Comparison of ENCODE assay signal across 22 cellular contexts in the genomic region with DNA sequence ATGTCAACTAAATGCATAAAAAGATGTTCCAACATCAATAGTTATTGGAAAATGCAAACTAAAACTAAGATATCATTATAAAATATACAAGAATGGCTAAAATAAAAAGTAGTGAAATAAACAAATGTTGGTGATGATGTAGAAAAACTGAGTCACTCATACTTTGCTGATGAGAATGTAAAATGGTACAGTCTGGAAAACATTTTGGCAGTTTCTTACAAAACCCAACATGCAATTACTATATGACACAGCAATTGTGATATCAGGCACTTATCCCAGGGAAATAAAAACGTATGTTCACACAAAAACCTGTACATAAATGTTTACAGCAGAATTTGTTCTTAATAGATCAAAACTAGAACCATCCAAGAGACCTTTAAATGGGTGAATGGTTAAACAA.
"Had no signal": no experiment of that assay in that cellular context is flagged by ENCODE, and none has a peak within 500 bp of the region (broad histone marks: within the 10 kb centered on the region; RNA-seq: fewer than 3 reads in every experiment).

No MANE protein-coding gene starts in this region.

- H3K4me3 Mint-ChIP-seq: naive thymus-derived CD8-positive, alpha-beta T cell; stimulated activated memory B cell treated with anti-CD40 and anti-IgM and Interleukin-4, amounts not matched to agents 10 μg/mL and 1 μg/mL and 100 μg/mL, for 72 hours; stimulated activated naive CD8-positive, alpha-beta T cell treated with anti-CD3 and anti-CD28 coated beads, Interleukin-15, Interleukin-2, amounts not matched to agents 100 ng/mL and 50 ng/mL, for 24 hours had no signal

- H3K36me3 Mint-ChIP-seq: naive thymus-derived CD8-positive, alpha-beta T cell; stimulated activated memory B cell treated with anti-CD40 and anti-IgM and Interleukin-4, amounts not matched to agents 10 μg/mL and 1 μg/mL and 100 μg/mL, for 72 hours had no signal

- FAIRE-seq: endothelial cell of umbilical vein had no signal

- H3K4me3 ChIP-seq: colonic mucosa, hepatocyte, mucosa of descending colon, psoas muscle, right lobe of liver, spleen, tibial artery, upper lobe of left lung, uterus had no signal

- H3K27me3 Mint-ChIP-seq: stimulated activated memory B cell treated with anti-CD40 and anti-IgM and Interleukin-4, amounts not matched to agents 10 μg/mL and 1 μg/mL and 100 μg/mL, for 72 hours; stimulated activated naive CD8-positive, alpha-beta T cell treated with anti-CD3 and anti-CD28 coated beads, Interleukin-15, Interleukin-2, amounts not matched to agents 100 ng/mL and 50 ng/mL, for 24 hours had no signal

- DNase-seq: colonic mucosa; dermis blood vessel endothelial cell; foreskin melanocyte; head of caudate nucleus; kidney glomerular epithelial cell; mucosa of descending colon; naive thymus-derived CD8-positive, alpha-beta T cell; psoas muscle; retina; right lobe of liver; spleen; stimulated activated CD4-positive, alpha-beta T cell treated with anti-CD3 and anti-CD28 coated beads, Interleukin-15, amount 100 ng/mL, for 24 hours; stimulated activated CD4-positive, alpha-beta T cell treated with anti-CD3 and anti-CD28 coated beads, Interleukin-1b, Interleukin-23, amount 100 ng/mL, for 48 hours; stimulated activated CD4-positive, alpha-beta T cell treated with anti-CD3 and anti-CD28 coated beads, Interleukin-4, amount 100 ng/mL, for 24 hours; tibial artery; upper lobe of left lung; uterus had no signal

- H3K9me3 Mint-ChIP-seq: stimulated activated memory B cell treated with anti-CD40 and anti-IgM and Interleukin-4, amounts not matched to agents 10 μg/mL and 1 μg/mL and 100 μg/mL, for 72 hours; stimulated activated naive CD8-positive, alpha-beta T cell treated with anti-CD3 and anti-CD28 coated beads, Interleukin-15, Interleukin-2, amounts not matched to agents 100 ng/mL and 50 ng/mL, for 24 hours had no signal

- H3K4me1 Mint-ChIP-seq: naive thymus-derived CD8-positive, alpha-beta T cell; stimulated activated memory B cell treated with anti-CD40 and anti-IgM and Interleukin-4, amounts not matched to agents 10 μg/mL and 1 μg/mL and 100 μg/mL, for 72 hours had no signal

- H3K27ac Mint-ChIP-seq: naive thymus-derived CD8-positive, alpha-beta T cell; stimulated activated memory B cell treated with anti-CD40 and anti-IgM and Interleukin-4, amounts not matched to agents 10 μg/mL and 1 μg/mL and 100 μg/mL, for 72 hours; stimulated activated naive CD8-positive, alpha-beta T cell treated with anti-CD3 and anti-CD28 coated beads, Interleukin-15, Interleukin-2, amounts not matched to agents 100 ng/mL and 50 ng/mL, for 24 hours had no signal

- ATAC-seq: left lobe of liver; mucosa of descending colon; naive thymus-derived CD8-positive, alpha-beta T cell; psoas muscle; right lobe of liver; stimulated activated memory B cell treated with anti-CD40 and anti-IgM and Interleukin-4, amounts not matched to agents 10 μg/mL and 1 μg/mL and 100 μg/mL, for 72 hours had no signal
